In genomic region chr9:133917407-133917806, GRCh38 we compare ENCODE assay signal across 13 cellular contexts.
"Had no signal": no experiment of that assay in that cellular context is flagged by ENCODE, and none has a peak within 500 bp of the region (broad histone marks: within the 10 kb centered on the region; RNA-seq: fewer than 3 reads in every experiment).

No MANE protein-coding gene starts in this region.

- H3K4me3 ChIP-seq: spleen had no signal

- H3K4me3 Mint-ChIP-seq: activated CD8-positive, alpha-beta T cell treated with anti-CD3 and anti-CD28 coated beads, Interleukin-2, amount 10 ng/mL, durations not matched to agents 7 days and 5 days; activated naive CD8-positive, alpha-beta T cell treated with anti-CD3 and anti-CD28 coated beads, Interleukin-2, amount 50 U/mL, for 24 hours; activated T-helper 1 cell treated with anti-CD3 and anti-CD28 coated beads, Interleukin-12 subunit alpha, Interleukin-12 subunit beta, Interleukin-2, Interleukin-4 antibody, amounts not matched to agents 30 ng/mL and 10 ng/mL and 1 ng/mL, durations not matched to agents 14 hours and 24 hours and 36 hours; endodermal cell; T-helper 1 cell treated with Interleukin-12 subunit alpha and Interleukin-12 subunit beta and Interleukin-4 antibody, amounts not matched to agents 30 μg/mL and 1 μg/mL, for 36 hours had no signal

- H3K9me3 ChIP-seq: spleen had no signal

- H3K4me1 Mint-ChIP-seq: activated naive CD8-positive, alpha-beta T cell treated with anti-CD3 and anti-CD28 coated beads, Interleukin-2, amount 50 U/mL, for 24 hours had no signal

- ATAC-seq: activated CD8-positive, alpha-beta T cell treated with anti-CD3 and anti-CD28 coated beads, Interleukin-2, amount 10 ng/mL, durations not matched to agents 7 days and 5 days; activated naive CD8-positive, alpha-beta T cell treated with anti-CD3 and anti-CD28 coated beads, Interleukin-2, amount 50 U/mL, for 24 hours; left colon had no signal

- H3K9me3 Mint-ChIP-seq: activated naive CD8-positive, alpha-beta T cell treated with anti-CD3 and anti-CD28 coated beads, Interleukin-2, amount 50 U/mL, for 24 hours; activated T-helper 1 cell treated with anti-CD3 and anti-CD28 coated beads, Interleukin-12 subunit alpha, Interleukin-12 subunit beta, Interleukin-2, Interleukin-4 antibody, amounts not matched to agents 30 ng/mL and 10 ng/mL and 1 ng/mL, durations not matched to agents 14 hours and 24 hours and 36 hours; endodermal cell; T-helper 1 cell treated with Interleukin-12 subunit alpha and Interleukin-12 subunit beta and Interleukin-4 antibody, amounts not matched to agents 30 μg/mL and 1 μg/mL, for 36 hours had no signal

- H3K27ac Mint-ChIP-seq: activated CD8-positive, alpha-beta T cell treated with anti-CD3 and anti-CD28 coated beads, Interleukin-2, amount 10 ng/mL, durations not matched to agents 7 days and 5 days; activated naive CD8-positive, alpha-beta T cell treated with anti-CD3 and anti-CD28 coated beads, Interleukin-2, amount 50 U/mL, for 24 hours; activated T-helper 1 cell treated with anti-CD3 and anti-CD28 coated beads, Interleukin-12 subunit alpha, Interleukin-12 subunit beta, Interleukin-2, Interleukin-4 antibody, amounts not matched to agents 30 ng/mL and 10 ng/mL and 1 ng/mL, durations not matched to agents 14 hours and 24 hours and 36 hours; T-helper 1 cell treated with Interleukin-12 subunit alpha and Interleukin-12 subunit beta and Interleukin-4 antibody, amounts not matched to agents 30 μg/mL and 1 μg/mL, for 36 hours had no signal

- DNase-seq: activated CD4-positive, alpha-beta T cell treated with anti-CD3 and anti-CD28 coated beads for 48 hours; activated CD8-positive, alpha-beta memory T cell treated with anti-CD3 and anti-CD28 coated beads, Interleukin-2, amount 50 U/mL, for 48 hours; activated CD8-positive, alpha-beta T cell treated with anti-CD3 and anti-CD28 coated beads, Interleukin-2, amount 10 ng/mL, durations not matched to agents 7 days and 5 days; activated naive CD4-positive, alpha-beta T cell; activated naive CD8-positive, alpha-beta T cell treated with anti-CD3 and anti-CD28 coated beads, Interleukin-2, amount 50 U/mL, for 24 hours; endodermal cell; erythroblast; left colon; spleen; stimulated activated CD4-positive, alpha-beta T cell treated with anti-CD3 and anti-CD28 coated beads, Interleukin-1b, Interleukin-23, amount 100 ng/mL, for 48 hours; stimulated activated naive CD4-positive, alpha-beta T cell had no signal
